In genomic region chrX:129779747-129780146, GRCh38 we compare ENCODE assay signal across 8 cellular contexts. TPM values are rescaled to one million over a fixed set of nuclear protein-coding genes. Genes with fewer than 3 reads are reported as not detected.
DNase-seq lines count a peak whose midpoint lies in the region; ATAC-seq and TF ChIP-seq lines count a peak whose summit lies in the region.

SASH3 (plus strand) TSS chrX:129779949; CDS start chrX:129780098, 149 bp downstream.

- H3K79me2 ChIP-seq in mesendoderm (ENCODE audit: control insufficient read depth, insufficient read depth, low read length): no peaks in the 10 kb centered on the region

- H3K79me1 ChIP-seq in mesendoderm (ENCODE audit: low read length): no peaks in the 10 kb centered on the region

- no peak within 1 kb of the TSS for H2BK15ac ChIP-seq in mesendoderm (replicated peaks; ENCODE audit: low read depth)

- intact Hi-C loops in right cardiac atrium (cut with DNase I): no loop called here

- H3K4me2 ChIP-seq in mesendoderm (ENCODE audit: low read length): no peak within 1 kb of the TSS

- no peak within 1 kb of the TSS for H3K56ac ChIP-seq in mesendoderm (ENCODE audit: low read length)

- no peak within 1 kb of the TSS for H2BK120ac ChIP-seq in mesendoderm (ENCODE audit: low read depth, low read length)

- no peak within 1 kb of the TSS for H3K9ac ChIP-seq in mesendoderm (ENCODE audit: low read length)

- H3K18ac ChIP-seq in mesendoderm (ENCODE audit: low read length): no peak within 1 kb of the TSS

- no peaks in the 10 kb centered on the region for H3K9me3 ChIP-seq in right cardiac atrium (ENCODE audit: control insufficient read depth, low read length)
- H3K9me3 ChIP-seq in thymus (ENCODE audit: control insufficient read depth): no peaks in the 10 kb centered on the region

- H2BK5ac ChIP-seq in mesendoderm (ENCODE audit: low read length): no peak within 1 kb of the TSS

- WGBS in right cardiac atrium: 67% methylated on average over 13 of the region's 13 CpGs
- 2% methylated on average over 13 of the region's 13 CpGs for WGBS in thymus
- no CpG with 5 or more reads among the region's 13 CpGs for WGBS in mesendoderm (ENCODE audit: extremely low coverage, insufficient coverage, low lambda C conversion rate)

- DNase-seq in activated CD8-positive, alpha-beta memory T cell treated with anti-CD3 and anti-CD28 coated beads for 24 hours: peak; percentile 78
- DNase-seq in right cardiac atrium (peak; percentile 41 to 78 (median 69)), amniotic stem cell (lab: John Stamatoyannopoulos, UW) (no peak), mesendoderm (no peak), GM19240 (ENCODE audit: insufficient read length, low spot score) (no peak)

- H3K4me1 ChIP-seq in right cardiac atrium (ENCODE audit: control insufficient read depth, insufficient read depth, low read length) (no peaks in the 10 kb centered on the region), thymus (ENCODE audit: control insufficient read depth, insufficient read depth, low read length) (peaks cover 19% of the 10 kb centered on the region), mesendoderm (ENCODE audit: control insufficient read depth, low read depth, low read length) (no peaks in the 10 kb centered on the region)

- H2AK5ac ChIP-seq in mesendoderm (ENCODE audit: low read length): no peak within 1 kb of the TSS

- H3K36me3 ChIP-seq in thymus (ENCODE audit: control insufficient read depth, insufficient read depth) (peaks cover 10% of the 10 kb centered on the region), mesendoderm (ENCODE audit: control insufficient read depth, insufficient read depth, low read length) (no peaks in the 10 kb centered on the region)

- H3K27ac ChIP-seq in right cardiac atrium (ENCODE audit: low read length) (no peak within 1 kb of the TSS), thymus (ENCODE audit: low read depth) (peak within 1 kb of the TSS; percentile 90), mesendoderm (ENCODE audit: low read depth, low read length) (no peak within 1 kb of the TSS)

- no peaks in the 10 kb centered on the region for H3K27me3 ChIP-seq in right cardiac atrium (ENCODE audit: control insufficient read depth, insufficient read depth)
- H3K27me3 ChIP-seq in thymus (ENCODE audit: control insufficient read depth, insufficient read depth): no peaks in the 10 kb centered on the region
- H3K27me3 ChIP-seq in mesendoderm (ENCODE audit: insufficient read depth, low read length, poor library complexity): no peaks in the 10 kb centered on the region

- H4K5ac ChIP-seq in mesendoderm (ENCODE audit: low read length): no peak within 1 kb of the TSS

- no peak within 1 kb of the TSS for H3K23ac ChIP-seq in mesendoderm (ENCODE audit: low read length)

- no peak within 1 kb of the TSS for H3K4ac ChIP-seq in mesendoderm (ENCODE audit: low read depth, low read length)

- TF ChIP-seq POLR2A in GM19099 (IDR thresholded peaks at IDR 0.05; ENCODE audit: extremely low read depth, insufficient read length, low read depth): peak; percentile 96

- H4K8ac ChIP-seq in mesendoderm (ENCODE audit: low read depth, low read length): no peak within 1 kb of the TSS

- ATAC-seq in HG03469 (IDR thresholded peaks at IDR 0.05; ENCODE audit: unreplicated experiment): peak; percentile 22
- ATAC-seq in right cardiac atrium: peak; percentile 36 to 65

- peak within 1 kb of the TSS; percentile 5 for H3K4me3 ChIP-seq in right cardiac atrium (ENCODE audit: low read length)
- H3K4me3 ChIP-seq in thymus (ENCODE audit: low read length): peak within 1 kb of the TSS; percentile 67
- H3K4me3 ChIP-seq in mesendoderm (ENCODE audit: low read length): no peak within 1 kb of the TSS

RNA-seq across cellular contexts. Expression of gene SASH3, which starts in this region (rescaled TPM):
- total RNA-seq in right cardiac atrium: 1 to 10 TPM; 2.1 to 6.0 (median 4.5) TPM
- polyA plus RNA-seq in right cardiac atrium (0.93 TPM), thymus (58.2 TPM)
- polyA plus RNA-seq in mesendoderm (2013, experiment 1 of 2): not detected
- polyA plus RNA-seq in mesendoderm (2013, experiment 2 of 2): not detected

Comparison
In these comparisons a context has a peak if more than half of its experiments do, and no peak if none do; other contexts are left out.
1. RNA of gene SASH3 (polyA plus RNA-seq): 58.2 TPM in thymus (single experiment); 0.93 TPM in right cardiac atrium (single experiment); every median in the first group is over 10 times any median in the second.
2. DNase-seq: peak in activated CD8-positive, alpha-beta memory T cell treated with anti-CD3 and anti-CD28 coated beads for 24 hours (single experiment) and right cardiac atrium (3 of 3); none in amniotic stem cell (single experiment), mesendoderm (single experiment) and GM19240 (single experiment).